ENCODE assay signal across 1 cellular context in the genomic region with DNA sequence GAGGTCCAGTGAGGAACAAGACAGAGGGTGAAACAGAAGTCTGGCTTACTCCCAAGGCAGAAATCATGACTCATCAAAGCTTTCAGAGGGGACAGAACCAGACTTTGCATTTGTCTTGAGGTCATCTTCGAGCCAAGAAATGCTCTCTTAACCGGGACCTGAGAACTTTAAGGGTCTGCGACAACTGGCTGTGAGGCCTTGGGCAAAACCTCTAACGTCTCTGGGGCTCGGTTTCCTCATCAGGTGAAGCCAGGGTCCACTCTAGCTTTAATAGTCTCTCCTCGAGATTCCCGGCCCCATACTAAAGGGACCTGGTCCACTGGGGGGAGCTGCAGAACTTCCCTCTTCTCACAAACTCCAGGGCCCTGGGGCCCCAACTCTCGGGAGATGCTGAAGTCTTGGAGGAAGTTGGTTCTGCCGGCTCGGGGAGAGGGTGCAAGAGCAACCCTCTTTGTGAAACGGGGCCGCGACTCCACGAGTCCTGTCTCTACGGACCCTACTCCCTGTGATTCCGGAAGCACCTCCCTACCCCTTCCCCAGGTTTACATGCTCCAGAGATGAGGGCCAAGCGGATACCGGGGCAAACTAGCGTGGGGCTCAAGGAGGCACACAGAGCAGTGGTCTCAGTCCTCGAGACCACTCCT.
TF ChIP-seq lines count a peak whose summit lies in the region.

No MANE protein-coding gene starts in this region.

TF ChIP-seq in HepG2, 621 proteins besides CTCF, POLR2A, EP300 and RAD21 (continued from another document):
- TF ChIP-seq NCOA5 (CRISPR knock-in tag; IDR thresholded peaks at IDR 0.05), result no peak
- TF ChIP-seq ZNF10 (CRISPR knock-in tag; IDR thresholded peaks at IDR 0.05; ENCODE audit: borderline replicate concordance, low read depth), result no peak
- no peak for TF ChIP-seq KMT2A (CRISPR knock-in tag; IDR thresholded peaks at IDR 0.05)
- TF ChIP-seq, protein P1, sequence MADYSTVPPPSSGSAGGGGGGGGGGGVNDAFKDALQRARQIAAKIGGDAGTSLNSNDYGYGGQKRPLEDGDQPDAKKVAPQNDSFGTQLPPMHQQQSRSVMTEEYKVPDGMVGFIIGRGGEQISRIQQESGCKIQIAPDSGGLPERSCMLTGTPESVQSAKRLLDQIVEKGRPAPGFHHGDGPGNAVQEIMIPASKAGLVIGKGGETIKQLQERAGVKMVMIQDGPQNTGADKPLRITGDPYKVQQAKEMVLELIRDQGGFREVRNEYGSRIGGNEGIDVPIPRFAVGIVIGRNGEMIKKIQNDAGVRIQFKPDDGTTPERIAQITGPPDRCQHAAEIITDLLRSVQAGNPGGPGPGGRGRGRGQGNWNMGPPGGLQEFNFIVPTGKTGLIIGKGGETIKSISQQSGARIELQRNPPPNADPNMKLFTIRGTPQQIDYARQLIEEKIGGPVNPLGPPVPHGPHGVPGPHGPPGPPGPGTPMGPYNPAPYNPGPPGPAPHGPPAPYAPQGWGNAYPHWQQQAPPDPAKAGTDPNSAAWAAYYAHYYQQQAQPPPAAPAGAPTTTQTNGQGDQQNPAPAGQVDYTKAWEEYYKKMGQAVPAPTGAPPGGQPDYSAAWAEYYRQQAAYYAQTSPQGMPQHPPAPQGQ (CRISPR knock-in tag; IDR thresholded peaks at IDR 0.05; ENCODE audit: borderline replicate concordance), result no peak
- TF ChIP-seq KDM3A (CRISPR knock-in tag; IDR thresholded peaks at IDR 0.05; ENCODE audit: low read depth), result no peak
- TF ChIP-seq BORCS8-MEF2B (CRISPR knock-in tag; IDR thresholded peaks at IDR 0.05), result no peak
- TF ChIP-seq CCAR2 (optimal IDR thresholded peaks at IDR 0.05; ENCODE audit: low read depth, low read length), result no peak
- no peak for TF ChIP-seq ZNF788 (CRISPR knock-in tag; IDR thresholded peaks at IDR 0.05; ENCODE audit: borderline replicate concordance)
- TF ChIP-seq, protein P2, sequence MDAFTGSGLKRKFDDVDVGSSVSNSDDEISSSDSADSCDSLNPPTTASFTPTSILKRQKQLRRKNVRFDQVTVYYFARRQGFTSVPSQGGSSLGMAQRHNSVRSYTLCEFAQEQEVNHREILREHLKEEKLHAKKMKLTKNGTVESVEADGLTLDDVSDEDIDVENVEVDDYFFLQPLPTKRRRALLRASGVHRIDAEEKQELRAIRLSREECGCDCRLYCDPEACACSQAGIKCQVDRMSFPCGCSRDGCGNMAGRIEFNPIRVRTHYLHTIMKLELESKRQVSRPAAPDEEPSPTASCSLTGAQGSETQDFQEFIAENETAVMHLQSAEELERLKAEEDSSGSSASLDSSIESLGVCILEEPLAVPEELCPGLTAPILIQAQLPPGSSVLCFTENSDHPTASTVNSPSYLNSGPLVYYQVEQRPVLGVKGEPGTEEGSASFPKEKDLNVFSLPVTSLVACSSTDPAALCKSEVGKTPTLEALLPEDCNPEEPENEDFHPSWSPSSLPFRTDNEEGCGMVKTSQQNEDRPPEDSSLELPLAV (CRISPR knock-in tag; conservative IDR thresholded peaks at IDR 0.05; ENCODE audit: low read depth), result no peak
